In genomic region chr5:118984602-118985001, GRCh38 we compare ENCODE assay signal across 1 cellular context.
TF ChIP-seq lines count a peak whose summit lies in the region.

No MANE protein-coding gene starts in this region.

TF ChIP-seq in K562, 482 proteins besides CTCF, POLR2A, EP300 and RAD21 (continued from another document):
- TF ChIP-seq NKRF (IDR thresholded peaks at IDR 0.05; ENCODE audit: borderline replicate concordance) (no peak), ATF3 (IDR thresholded peaks at IDR 0.05) (0 out of 2 replicates have a peak, but pooled peaks have one; percentile 15), ATF3 (CRISPR knock-in tag; conservative IDR thresholded peaks at IDR 0.05) (no peak)
TF ChIP-seq in K562: peak in this region for 1.
